ENCODE assay signal across 2 cellular contexts in the genomic region with DNA sequence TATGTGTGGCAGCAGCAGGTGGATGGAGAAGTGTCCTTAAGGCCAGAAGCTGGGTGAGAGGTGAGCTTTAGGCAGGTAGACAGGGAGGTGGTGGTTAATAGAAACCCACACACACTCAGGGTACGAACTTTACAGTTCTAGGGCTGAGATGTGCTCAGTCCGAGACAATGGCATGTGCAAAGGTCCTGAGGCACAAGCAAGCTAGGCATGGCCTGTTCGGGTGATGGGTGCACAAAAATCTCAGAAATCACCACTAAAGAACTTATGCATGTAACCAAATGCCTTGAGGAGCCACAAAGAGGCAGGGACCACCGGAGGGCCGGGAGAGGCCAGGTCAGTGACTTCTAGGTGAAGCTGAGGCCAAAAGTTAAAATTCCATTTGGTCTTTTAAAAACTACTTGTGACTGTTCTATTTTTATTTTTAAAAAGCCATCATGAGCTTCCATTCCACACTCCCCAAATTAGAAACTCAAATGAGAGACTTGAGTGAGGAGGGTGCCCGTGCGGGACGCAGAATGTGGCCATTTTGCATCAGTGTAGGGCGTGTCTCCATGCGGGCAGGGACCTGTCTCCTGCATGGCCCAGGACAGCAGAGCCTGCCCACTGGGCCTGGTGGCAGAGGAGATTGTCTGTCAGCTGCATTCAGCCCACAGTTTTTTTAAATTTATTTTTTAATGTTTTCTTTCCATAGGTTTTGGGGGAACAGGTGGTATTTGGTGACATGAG.
TF ChIP-seq lines count a peak whose summit lies in the region.

No MANE protein-coding gene starts in this region.

TF ChIP-seq in WTC11, 78 proteins besides CTCF, POLR2A, EP300 and RAD21:
- peak; percentile 68; the same call in 1 of the 2 replicates for TF ChIP-seq GTF2I (CRISPR knock-in tag; conservative IDR thresholded peaks at IDR 0.05)
- TF ChIP-seq, protein P1, sequence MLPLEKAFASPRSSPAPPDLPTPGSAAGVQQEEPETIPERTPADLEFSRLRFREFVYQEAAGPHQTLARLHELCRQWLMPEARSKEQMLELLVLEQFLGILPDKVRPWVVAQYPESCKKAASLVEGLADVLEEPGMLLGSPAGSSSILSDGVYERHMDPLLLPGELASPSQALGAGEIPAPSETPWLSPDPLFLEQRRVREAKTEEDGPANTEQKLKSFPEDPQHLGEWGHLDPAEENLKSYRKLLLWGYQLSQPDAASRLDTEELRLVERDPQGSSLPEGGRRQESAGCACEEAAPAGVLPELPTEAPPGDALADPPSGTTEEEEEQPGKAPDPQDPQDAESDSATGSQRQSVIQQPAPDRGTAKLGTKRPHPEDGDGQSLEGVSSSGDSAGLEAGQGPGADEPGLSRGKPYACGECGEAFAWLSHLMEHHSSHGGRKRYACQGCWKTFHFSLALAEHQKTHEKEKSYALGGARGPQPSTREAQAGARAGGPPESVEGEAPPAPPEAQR (CRISPR knock-in tag; IDR thresholded peaks at IDR 0.05), result no peak
- TF ChIP-seq ZNF232 (CRISPR knock-in tag; IDR thresholded peaks at IDR 0.05), result no peak
- TF ChIP-seq PRRX2 (CRISPR knock-in tag; IDR thresholded peaks at IDR 0.05), result no peak
- TF ChIP-seq FOXK1 (CRISPR knock-in tag; IDR thresholded peaks at IDR 0.05), result no peak

TF ChIP-seq in H1, 55 proteins besides CTCF, POLR2A, EP300 and RAD21:
- TF ChIP-seq POLR2AphosphoS5 (IDR thresholded peaks at IDR 0.05; ENCODE audit: low read depth, low read length) (no peak), EGR1 (IDR thresholded peaks at IDR 0.05; ENCODE audit: borderline replicate concordance, low read depth, low read length) (no peak), SIN3A (conservative IDR thresholded peaks at IDR 0.05 in 1 of 2, IDR thresholded peaks at IDR 0.05 in 1 of 2; ENCODE audit: low read depth in 1 of 2, low read length in 2 of 2) (no peak), CHD2 (IDR thresholded peaks at IDR 0.05; ENCODE audit: low read length) (no peak), CTBP2 (IDR thresholded peaks at IDR 0.05; ENCODE audit: borderline replicate concordance, insufficient read depth, insufficient read length, low read length) (no peak), TAF1 (IDR thresholded peaks at IDR 0.05; ENCODE audit: low read depth, low read length) (no peak), HDAC2 (IDR thresholded peaks at IDR 0.05; ENCODE audit: borderline replicate concordance in 1 of 2, low read depth in 2 of 2, low read length in 2 of 2) (peak in 1 of 2 experiments; percentile 65; a peak in 1 of 4 replicates), KDM1A (IDR thresholded peaks at IDR 0.05; ENCODE audit: borderline replicate concordance, low read length) (peak; percentile 94; the same call in 1 of the 2 replicates), JUND (IDR thresholded peaks at IDR 0.05; ENCODE audit: low read length) (no peak)
- TF ChIP-seq, protein P2, sequence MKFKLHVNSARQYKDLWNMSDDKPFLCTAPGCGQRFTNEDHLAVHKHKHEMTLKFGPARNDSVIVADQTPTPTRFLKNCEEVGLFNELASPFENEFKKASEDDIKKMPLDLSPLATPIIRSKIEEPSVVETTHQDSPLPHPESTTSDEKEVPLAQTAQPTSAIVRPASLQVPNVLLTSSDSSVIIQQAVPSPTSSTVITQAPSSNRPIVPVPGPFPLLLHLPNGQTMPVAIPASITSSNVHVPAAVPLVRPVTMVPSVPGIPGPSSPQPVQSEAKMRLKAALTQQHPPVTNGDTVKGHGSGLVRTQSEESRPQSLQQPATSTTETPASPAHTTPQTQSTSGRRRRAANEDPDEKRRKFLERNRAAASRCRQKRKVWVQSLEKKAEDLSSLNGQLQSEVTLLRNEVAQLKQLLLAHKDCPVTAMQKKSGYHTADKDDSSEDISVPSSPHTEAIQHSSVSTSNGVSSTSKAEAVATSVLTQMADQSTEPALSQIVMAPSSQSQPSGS (IDR thresholded peaks at IDR 0.05; ENCODE audit: low read length), result no peak
